16 cellular contexts compared by ENCODE assay signal in genomic region chr6:19478273-19478672, GRCh38.
"Had no signal": no experiment of that assay in that cellular context is flagged by ENCODE, and none has a peak within 500 bp of the region (broad histone marks: within the 10 kb centered on the region; RNA-seq: fewer than 3 reads in every experiment).

No MANE protein-coding gene starts in this region.

- ATAC-seq: effector memory CD8-positive, alpha-beta T cell; naive thymus-derived CD4-positive, alpha-beta T cell; right lobe of liver; upper lobe of right lung had no signal

- H3K4me1 Mint-ChIP-seq: immature natural killer cell; naive thymus-derived CD4-positive, alpha-beta T cell had no signal

- H3K27me3 Mint-ChIP-seq: dendritic cell treated with granulocyte-macrophage colony-stimulating factor and Interleukin-4, amounts not matched to agents 40 ng/mL and 50 ng/mL, for 4 days; effector memory CD8-positive, alpha-beta T cell; naive thymus-derived CD4-positive, alpha-beta T cell had no signal

- H3K36me3 Mint-ChIP-seq: immature natural killer cell had no signal

- H3K4me3 Mint-ChIP-seq: dendritic cell treated with granulocyte-macrophage colony-stimulating factor and Interleukin-4, amounts not matched to agents 40 ng/mL and 50 ng/mL, for 4 days; effector memory CD8-positive, alpha-beta T cell; immature natural killer cell; naive thymus-derived CD4-positive, alpha-beta T cell had no signal

- H3K4me3 ChIP-seq: left lung, lower lobe of right lung, prostate gland, right lobe of liver, skin epidermis, upper lobe of right lung had no signal

- DNase-seq: cerebellar nuclear complex; effector memory CD8-positive, alpha-beta T cell; immature natural killer cell; left lung; lower lobe of right lung; mesendoderm; naive thymus-derived CD4-positive, alpha-beta T cell; right lobe of liver; stimulated activated CD4-positive, alpha-beta T cell treated with anti-CD3 and anti-CD28 coated beads, Interleukin-12 subunit alpha, Interleukin-12 subunit beta, amount 100 ng/mL, for 4 hours; stimulated activated naive CD4-positive, alpha-beta T cell treated with Interleukin-2 at 50 U/mL for 16 hours; upper lobe of right lung had no signal

- H3K27ac ChIP-seq: foreskin keratinocyte, left lung, lower lobe of right lung, prostate gland, right lobe of liver, upper lobe of right lung had no signal

- H3K36me3 ChIP-seq: left lung, lower lobe of right lung, prostate gland, right lobe of liver, upper lobe of right lung had no signal

- FAIRE-seq: colon had no signal

- H3K9me3 ChIP-seq: lower lobe of right lung, prostate gland, right lobe of liver, upper lobe of right lung had no signal

- H3K27me3 ChIP-seq: foreskin keratinocyte, left lung, right lobe of liver, upper lobe of right lung had no signal

- H3K4me1 ChIP-seq: left lung, lower lobe of right lung, prostate gland, right lobe of liver, upper lobe of right lung had no signal

- H3K27ac Mint-ChIP-seq: dendritic cell treated with granulocyte-macrophage colony-stimulating factor and Interleukin-4, amounts not matched to agents 40 ng/mL and 50 ng/mL, for 4 days; effector memory CD8-positive, alpha-beta T cell; immature natural killer cell; naive thymus-derived CD4-positive, alpha-beta T cell had no signal
